8 cellular contexts compared by ENCODE assay signal in genomic region chr4:1010522-1011021, GRCh38. TPM values are rescaled to one million over a fixed set of nuclear protein-coding genes. Genes with fewer than 3 reads are reported as not detected.
A peak's percentile ranks its signal among the peaks of the same experiment; 100 is the strongest.
DNase-seq lines count a peak whose midpoint lies in the region; ATAC-seq lines count a peak whose summit lies in the region.

No MANE protein-coding gene starts in this region.

- H3K4me3 ChIP-seq in esophagus (ENCODE audit: low read depth in 1 of 2, low read length in 2 of 2), result peak overlapping the region; percentile 63 to 64
- peak overlapping the region; percentile 29 for H3K4me3 ChIP-seq in neuron (ENCODE audit: low read length)
- H3K4me3 ChIP-seq in thymus (ENCODE audit: low read length), result peak overlapping the region; percentile 77

- H3K36me3 ChIP-seq in esophagus (ENCODE audit: control insufficient read depth in 2 of 2, insufficient read depth in 2 of 2, low read length in 1 of 2), result no peaks in the 10 kb centered on the region
- peaks cover 11% of the 10 kb centered on the region for H3K36me3 ChIP-seq in neuron (ENCODE audit: insufficient read depth, low read length)
- H3K36me3 ChIP-seq in thymus (ENCODE audit: control insufficient read depth, insufficient read depth), result no peaks in the 10 kb centered on the region

- ATAC-seq in GM21737 (IDR thresholded peaks at IDR 0.05; ENCODE audit: unreplicated experiment), result peak; percentile 11
- no peak for ATAC-seq in GM21367 (IDR thresholded peaks at IDR 0.05; ENCODE audit: unreplicated experiment)
- ATAC-seq in HG03520 (IDR thresholded peaks at IDR 0.05; ENCODE audit: unreplicated experiment), result no peak

- H3K9me3 ChIP-seq in esophagus (ENCODE audit: control insufficient read depth in 2 of 2, insufficient read depth in 1 of 2, low read depth in 1 of 2, low read length in 1 of 2) (no peaks in the 10 kb centered on the region), neuron (ENCODE audit: low read length) (peaks cover 4% of the 10 kb centered on the region), thymus (ENCODE audit: control insufficient read depth) (peaks cover 2% of the 10 kb centered on the region)

- peak overlapping the region; percentile 82 to 92 for H3K27ac ChIP-seq in esophagus (ENCODE audit: low read depth in 2 of 2, low read length in 1 of 2)
- H3K27ac ChIP-seq in thymus (ENCODE audit: low read depth), result peak overlapping the region; percentile 71

- H2AFZ ChIP-seq in neuron (ENCODE audit: low read depth, low read length), result no peak overlapping the region

- H3K4me1 ChIP-seq in esophagus (ENCODE audit: control insufficient read depth in 2 of 2, insufficient read depth in 2 of 2, low read length in 1 of 2) (peaks cover 10 to 24% of the 10 kb centered on the region in 2 donors), neuron (ENCODE audit: insufficient read depth, low read length) (peaks cover 38% of the 10 kb centered on the region), thymus (ENCODE audit: control insufficient read depth, insufficient read depth, low read length) (peaks cover 26% of the 10 kb centered on the region)

- DNase-seq in NCI-H69 (lab: John Stamatoyannopoulos, UW), result peak; percentile 61
- peak; percentile 58 for DNase-seq in activated CD8-positive, alpha-beta memory T cell treated with anti-CD3 and anti-CD28 coated beads, Interleukin-2, amount 50 U/mL, for 4 hours

- WGBS in esophagus, 2 donors, result 1% methylated on average over 28 of the region's 28 CpGs
- 3% methylated on average over 28 of the region's 28 CpGs for WGBS in thymus

- H3K27me3 ChIP-seq in esophagus (ENCODE audit: control insufficient read depth in 1 of 2, insufficient read depth in 2 of 2, low read length in 2 of 2) (peaks cover 0 to 5% of the 10 kb centered on the region in 2 donors), neuron (ENCODE audit: insufficient read depth, low read length) (peaks cover 39% of the 10 kb centered on the region), thymus (ENCODE audit: control insufficient read depth, insufficient read depth) (peaks cover 44% of the 10 kb centered on the region)

RNA-seq across cellular contexts. Expression of gene FGFRL1, which starts 0.9 kb away (rescaled TPM):
- polyA plus RNA-seq in esophagus (1 to 10 TPM; 2.3 to 3.4 TPM), thymus (6.2 TPM)

RNA-seq across cellular contexts. Expression of gene SLC26A1, which starts 17.4 kb away (rescaled TPM):
- under 1 TPM; 0.09 to 0.49 TPM for polyA plus RNA-seq in esophagus
- polyA plus RNA-seq in thymus, result 0.41 TPM

RNA-seq across cellular contexts. Expression of gene IDUA, which starts 23.7 kb away (rescaled TPM):
- 10 to 100 TPM; 10.0 to 17.8 TPM for polyA plus RNA-seq in esophagus
- polyA plus RNA-seq in thymus, result 27.4 TPM

RNA-seq across cellular contexts. Expression of gene DGKQ, which starts 37.2 kb away (rescaled TPM):
- 1 to 10 TPM; 6.8 to 8.0 TPM for polyA plus RNA-seq in esophagus
- 24.1 TPM for polyA plus RNA-seq in thymus
